34 cellular contexts compared by ENCODE assay signal in genomic region chr1:22962558-22962957, GRCh38. TPM values are rescaled to one million over a fixed set of nuclear protein-coding genes. Genes with fewer than 3 reads are reported as not detected.
"Had no signal": no experiment of that assay in that cellular context is flagged by ENCODE, and none has a peak within 500 bp of the region (broad histone marks: within the 10 kb centered on the region; RNA-seq: fewer than 3 reads in every experiment).

No MANE protein-coding gene starts in this region.

- H3K4me3 Mint-ChIP-seq: naive thymus-derived CD4-positive, alpha-beta T cell; natural killer cell treated with Interleukin-12 subunit alpha and Interleukin-12 subunit beta and Interleukin-15 and Interleukin-18, amount 100 ng/mL, for 72 hours; stimulated activated naive CD8-positive, alpha-beta T cell treated with anti-CD3 and anti-CD28 coated beads, Interleukin-15, amount 100 ng/mL, for 72 hours; type B pancreatic cell had no signal

- H3K27ac ChIP-seq: heart right ventricle, hepatocyte, left ventricle myocardium inferior, pancreas, prostate gland, sigmoid colon, tibial nerve, uterus had no signal

- H3K4me3 ChIP-seq: heart right ventricle, hepatocyte, left ventricle myocardium inferior, lung, mucosa of descending colon, pancreas, prostate gland, sigmoid colon, tibial nerve, uterus had no signal

- H3K9me3 ChIP-seq: mucosa of descending colon, pancreas, prostate gland, uterus had no signal

- ATAC-seq: mucosa of descending colon; naive thymus-derived CD4-positive, alpha-beta T cell; natural killer cell treated with Interleukin-12 subunit alpha and Interleukin-12 subunit beta and Interleukin-15 and Interleukin-18, amount 100 ng/mL, for 72 hours; pancreas; stimulated activated naive CD8-positive, alpha-beta T cell treated with anti-CD3 and anti-CD28 coated beads, Interleukin-15, amount 100 ng/mL, for 72 hours had no signal

- H3K36me3 ChIP-seq: heart right ventricle, left ventricle myocardium inferior, pancreas, prostate gland, sigmoid colon, tibial nerve, uterus had no signal

- H3K4me1 Mint-ChIP-seq: naive thymus-derived CD4-positive, alpha-beta T cell; stimulated activated naive CD8-positive, alpha-beta T cell treated with anti-CD3 and anti-CD28 coated beads, Interleukin-15, amount 100 ng/mL, for 72 hours had no signal

- H3K36me3 Mint-ChIP-seq: natural killer cell treated with Interleukin-12 subunit alpha and Interleukin-12 subunit beta and Interleukin-15 and Interleukin-18, amount 100 ng/mL, for 72 hours; type B pancreatic cell had no signal

- H3K27ac Mint-ChIP-seq: natural killer cell treated with Interleukin-12 subunit alpha and Interleukin-12 subunit beta and Interleukin-15 and Interleukin-18, amount 100 ng/mL, for 72 hours; stimulated activated naive CD8-positive, alpha-beta T cell treated with anti-CD3 and anti-CD28 coated beads, Interleukin-15, amount 100 ng/mL, for 72 hours; type B pancreatic cell had no signal

- H3K27me3 ChIP-seq: hepatocyte, pancreas, sigmoid colon, uterus had no signal

- H2AFZ ChIP-seq: hepatocyte had no signal

- H3K4me1 ChIP-seq: heart right ventricle, left ventricle myocardium inferior, pancreas, prostate gland, sigmoid colon, tibial nerve, uterus had no signal

- H3K79me2 ChIP-seq: hepatocyte had no signal

- H3K4me2 ChIP-seq: hepatocyte had no signal

- DNase-seq: heart right ventricle; islet precursor cell; left ventricle myocardium inferior; midbrain; mucosa of descending colon; naive thymus-derived CD4-positive, alpha-beta T cell; nucleus accumbens; pancreas; retina; right cardiac atrium; sigmoid colon; small intestine; stimulated activated CD4-positive, alpha-beta T cell treated with anti-CD3 and anti-CD28 coated beads, Interleukin-15, amount 100 ng/mL, for 24 hours; stimulated activated CD4-positive, alpha-beta T cell treated with anti-CD3 and anti-CD28 coated beads, Interleukin-2, amount 100 ng/mL, for 24 hours; stimulated activated CD4-positive, alpha-beta T cell treated with anti-CD3 and anti-CD28 coated beads, Interleukin-4, amount 100 ng/mL, for 1 hour; stimulated activated naive CD4-positive, alpha-beta T cell treated with Interleukin-2 at 50 U/mL for 16 hours; stimulated activated naive CD8-positive, alpha-beta T cell treated with anti-CD3 and anti-CD28 coated beads, Interleukin-15, amount 100 ng/mL, for 72 hours; substantia nigra; uterus had no signal

- H3K9me3 Mint-ChIP-seq: natural killer cell treated with Interleukin-12 subunit alpha and Interleukin-12 subunit beta and Interleukin-15 and Interleukin-18, amount 100 ng/mL, for 72 hours; type B pancreatic cell had no signal

- FAIRE-seq: pancreas, small intestine had no signal

RNA-seq across cellular contexts. Expression of gene LACTBL1, which starts 10.1 kb away (rescaled TPM):
- total RNA-seq: heart right ventricle; hepatocyte; kidney epithelial cell; left ventricle myocardium inferior; lower leg skin; lung; mesenteric fat pad; mucosa of descending colon; myocyte; naive thymus-derived CD4-positive, alpha-beta T cell; natural killer cell treated with Interleukin-12 subunit alpha and Interleukin-12 subunit beta and Interleukin-15 and Interleukin-18, amount 100 ng/mL, for 72 hours; osteoblast; pancreas; prostate gland; right cardiac atrium; sigmoid colon; temporal lobe; tibial nerve; ureter; uterus had no signal
- polyA plus RNA-seq: heart right ventricle; hepatocyte; lung; naive thymus-derived CD4-positive, alpha-beta T cell; neural cell; pancreas; right cardiac atrium; sigmoid colon; small intestine; thymus had no signal

RNA-seq across cellular contexts. Expression of gene TEX46, which starts 53.1 kb away (rescaled TPM):
- total RNA-seq: heart right ventricle; hepatocyte; kidney epithelial cell; left ventricle myocardium inferior; lower leg skin; lung; mesenteric fat pad; mucosa of descending colon; myocyte; natural killer cell treated with Interleukin-12 subunit alpha and Interleukin-12 subunit beta and Interleukin-15 and Interleukin-18, amount 100 ng/mL, for 72 hours; osteoblast; pancreas; prostate gland; right cardiac atrium; sigmoid colon; temporal lobe; tibial nerve; ureter had no signal
- polyA plus RNA-seq: heart right ventricle; hepatocyte; lung; naive thymus-derived CD4-positive, alpha-beta T cell; neural cell; pancreas; right cardiac atrium; sigmoid colon; small intestine had no signal
